ENCODE assay signal across 11 cellular contexts in the genomic region with DNA sequence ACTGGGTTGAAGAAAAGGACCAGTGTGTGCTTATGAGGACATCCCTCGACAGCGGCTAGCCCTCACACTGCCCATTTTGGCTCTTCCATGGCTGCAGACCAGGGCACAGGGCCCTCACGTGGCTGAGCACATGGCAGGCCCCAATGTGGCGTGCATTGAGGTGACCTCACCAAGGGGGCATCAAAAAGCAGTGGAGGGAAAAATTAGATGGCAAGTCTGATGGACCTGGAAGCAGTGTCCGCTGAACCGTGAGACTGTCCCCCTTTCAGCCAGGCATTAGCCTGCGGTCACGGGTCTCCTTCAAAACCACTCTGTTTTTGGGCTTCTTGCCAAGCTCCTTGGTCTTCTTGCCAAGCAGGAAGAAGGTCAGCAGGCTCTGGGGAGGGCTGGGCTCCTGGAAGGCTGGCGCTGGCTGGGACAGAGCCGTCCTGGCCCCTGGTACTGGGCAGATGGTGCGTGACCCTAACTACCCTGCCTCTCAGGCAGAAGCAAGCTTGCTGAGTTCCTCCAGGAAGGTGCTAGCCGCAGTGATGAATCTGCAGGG. TPM values are rescaled to one million over a fixed set of nuclear protein-coding genes. Genes with fewer than 3 reads are reported as not detected.
DNase-seq lines count a peak whose midpoint lies in the region; ATAC-seq and TF ChIP-seq lines count a peak whose summit lies in the region.
"Had no signal": no experiment of that assay in that cellular context is flagged by ENCODE, and none has a peak within 500 bp of the region (broad histone marks: within the 10 kb centered on the region; RNA-seq: fewer than 3 reads in every experiment).

No MANE protein-coding gene starts in this region.

- no peaks in the 10 kb centered on the region for H3K9me3 ChIP-seq in fibroblast of lung (ENCODE audit: control insufficient read depth, insufficient read depth, low read depth, low read length)
- no peaks in the 10 kb centered on the region for H3K9me3 ChIP-seq in neural progenitor cell (ENCODE audit: low read depth)
- no peaks in the 10 kb centered on the region for H3K9me3 ChIP-seq in T-helper 17 cell (ENCODE audit: control insufficient read depth, low read length, poor library complexity, severe bottlenecking)

- ATAC-seq in GM19395 (IDR thresholded peaks at IDR 0.05; ENCODE audit: unreplicated experiment) (no peak), T-helper 17 cell (no peak)

- intact Hi-C loops in activated T-helper 2 cell treated with anti-CD3 and anti-CD28 coated beads, Interferon-gamma antibody, Interleukin-2, Interleukin-4, amounts not matched to agents 10 μg/mL and 5 μg/mL and 100 μg/mL, durations not matched to agents 14 hours and 24 hours and 36 hours (cut with micrococcal nuclease), result no loop called here

- H3K27ac Mint-ChIP-seq in neural progenitor cell, result no peak overlapping the region
- H3K27ac Mint-ChIP-seq in activated T-helper 2 cell treated with anti-CD3 and anti-CD28 coated beads, Interferon-gamma antibody, Interleukin-2, Interleukin-4, amounts not matched to agents 10 μg/mL and 5 μg/mL and 100 μg/mL, durations not matched to agents 14 hours and 24 hours and 36 hours, result no peak overlapping the region
- H3K27ac Mint-ChIP-seq in T-helper 17 cell, result no peak overlapping the region
- H3K27ac Mint-ChIP-seq: activated naive CD4-positive, alpha-beta T cell treated with anti-CD3 and anti-CD28 coated beads, Interleukin-2, amount 50 U/mL, for 24 hours; CD4-positive, alpha-beta T cell had no signal

- H3K4me1 ChIP-seq in fibroblast of lung (ENCODE audit: control insufficient read depth, extremely low read depth, insufficient read depth, low read length), result no peaks in the 10 kb centered on the region
- peaks cover 18% of the 10 kb centered on the region for H3K4me1 ChIP-seq in neural progenitor cell

- H3K4me3 ChIP-seq in fibroblast of lung (replicated peaks in 1 of 4; ENCODE audit: control extremely low read depth in 1 of 4, insufficient read depth in 1 of 4, low read depth in 3 of 4, low read length in 4 of 4) (no peak overlapping the region), neural progenitor cell (no peak overlapping the region)

- H3K27me3 Mint-ChIP-seq in neural progenitor cell (ENCODE audit: insufficient read depth, low read depth) (peaks cover 9% of the 10 kb centered on the region), T-helper 17 cell (peaks cover 47% of the 10 kb centered on the region)
- H3K27me3 Mint-ChIP-seq in activated T-helper 2 cell treated with anti-CD3 and anti-CD28 coated beads, Interferon-gamma antibody, Interleukin-2, Interleukin-4, amounts not matched to agents 10 μg/mL and 5 μg/mL and 100 μg/mL, durations not matched to agents 14 hours and 24 hours and 36 hours (ENCODE audit: low read depth), result peaks cover 7% of the 10 kb centered on the region

- H3F3A ChIP-seq in neural progenitor cell (ENCODE audit: low read depth), result peaks cover 6% of the 10 kb centered on the region

- no peak for TF ChIP-seq CTCF in fibroblast of lung (conservative IDR thresholded peaks at IDR 0.05 in 1 of 2, IDR thresholded peaks at IDR 0.05 in 1 of 2; ENCODE audit: low read depth in 1 of 2, low read length in 2 of 2)
- TF ChIP-seq CTCF in neural progenitor cell (IDR thresholded peaks at IDR 0.05), result no peak

- peak in 13 of 14 donors; percentile 5 to 96 (median 54) for DNase-seq in C1 segment of cervical spinal cord (lab: John Stamatoyannopoulos, UW)
- peak; percentile 30 to 75 for DNase-seq in NCI-H446 (lab: John Stamatoyannopoulos, UW)
- peak; percentile 48 to 51 for DNase-seq in fibroblast of lung (ENCODE audit: low read depth in 2 of 2)
- no peak for DNase-seq in neural progenitor cell (ENCODE audit: low spot score)
- DNase-seq in NCI-H748 treated with DMSO at 0.1 percent for 48 hours (lab: John Stamatoyannopoulos, UW), result no peak
- DNase-seq in activated T-helper 2 cell treated with anti-CD3 and anti-CD28 coated beads, Interferon-gamma antibody, Interleukin-2, Interleukin-4, amounts not matched to agents 10 μg/mL and 5 μg/mL and 100 μg/mL, durations not matched to agents 14 hours and 24 hours and 36 hours (ENCODE audit: low spot score), result no peak
- DNase-seq in T-helper 17 cell, result no peak
- DNase-seq: CD4-positive, alpha-beta T cell; T-helper 9 cell had no signal

- H2AFZ ChIP-seq in fibroblast of lung (ENCODE audit: low read length) (no peak overlapping the region), neural progenitor cell (replicated peaks) (no peak overlapping the region)

- H3K4me1 Mint-ChIP-seq in neural progenitor cell, result peaks cover 12% of the 10 kb centered on the region
- H3K4me1 Mint-ChIP-seq in activated T-helper 2 cell treated with anti-CD3 and anti-CD28 coated beads, Interferon-gamma antibody, Interleukin-2, Interleukin-4, amounts not matched to agents 10 μg/mL and 5 μg/mL and 100 μg/mL, durations not matched to agents 14 hours and 24 hours and 36 hours (ENCODE audit: low read depth), result no peaks in the 10 kb centered on the region
- H3K4me1 Mint-ChIP-seq in T-helper 17 cell, result no peaks in the 10 kb centered on the region
- H3K4me1 Mint-ChIP-seq: activated naive CD4-positive, alpha-beta T cell treated with anti-CD3 and anti-CD28 coated beads, Interleukin-2, amount 50 U/mL, for 24 hours had no signal

- peaks cover 10% of the 10 kb centered on the region for H3K9me3 Mint-ChIP-seq in neural progenitor cell
- no peaks in the 10 kb centered on the region for H3K9me3 Mint-ChIP-seq in activated T-helper 2 cell treated with anti-CD3 and anti-CD28 coated beads, Interferon-gamma antibody, Interleukin-2, Interleukin-4, amounts not matched to agents 10 μg/mL and 5 μg/mL and 100 μg/mL, durations not matched to agents 14 hours and 24 hours and 36 hours
- H3K9me3 Mint-ChIP-seq: activated naive CD4-positive, alpha-beta T cell treated with anti-CD3 and anti-CD28 coated beads, Interleukin-2, amount 50 U/mL, for 24 hours had no signal

- H3K4me2 ChIP-seq in fibroblast of lung (ENCODE audit: extremely low read depth, insufficient read depth, low read length), result no peak overlapping the region
- peak overlapping the region; percentile 42 for H3K4me2 ChIP-seq in neural progenitor cell

- H4K20me1 ChIP-seq in fibroblast of lung (ENCODE audit: control insufficient read depth, extremely low read depth, insufficient read depth, low read length) (no peaks in the 10 kb centered on the region), neural progenitor cell (ENCODE audit: low read depth) (no peaks in the 10 kb centered on the region)

- H3K36me3 ChIP-seq in fibroblast of lung (ENCODE audit: control insufficient read depth, insufficient read depth, low read length), result no peaks in the 10 kb centered on the region
- H3K36me3 ChIP-seq in neural progenitor cell, result no peaks in the 10 kb centered on the region

- H3K79me2 ChIP-seq in fibroblast of lung (ENCODE audit: control insufficient read depth, insufficient read depth, low read length) (no peaks in the 10 kb centered on the region), neural progenitor cell (ENCODE audit: low read depth) (no peaks in the 10 kb centered on the region)

- H3K9ac ChIP-seq in fibroblast of lung (ENCODE audit: insufficient read depth, low read length), result no peak overlapping the region
- H3K9ac ChIP-seq in neural progenitor cell, result no peak overlapping the region

- no peak overlapping the region for H3K27ac ChIP-seq in fibroblast of lung (ENCODE audit: insufficient read depth, low read length)
- H3K27ac ChIP-seq in neural progenitor cell, result no peak overlapping the region

- H3K27me3 ChIP-seq in fibroblast of lung (ENCODE audit: control insufficient read depth, insufficient read depth, low read length) (no peaks in the 10 kb centered on the region), neural progenitor cell (no peaks in the 10 kb centered on the region)

- no peaks in the 10 kb centered on the region for H3K36me3 Mint-ChIP-seq in neural progenitor cell
- H3K36me3 Mint-ChIP-seq in activated T-helper 2 cell treated with anti-CD3 and anti-CD28 coated beads, Interferon-gamma antibody, Interleukin-2, Interleukin-4, amounts not matched to agents 10 μg/mL and 5 μg/mL and 100 μg/mL, durations not matched to agents 14 hours and 24 hours and 36 hours (ENCODE audit: low read depth), result no peaks in the 10 kb centered on the region
- H3K36me3 Mint-ChIP-seq in T-helper 17 cell (ENCODE audit: low read depth), result no peaks in the 10 kb centered on the region
- H3K36me3 Mint-ChIP-seq: activated naive CD4-positive, alpha-beta T cell treated with anti-CD3 and anti-CD28 coated beads, Interleukin-2, amount 50 U/mL, for 24 hours had no signal

- H3K4me3 Mint-ChIP-seq in neural progenitor cell (no peak overlapping the region), T-helper 17 cell (no peak overlapping the region)
- H3K4me3 Mint-ChIP-seq in activated T-helper 2 cell treated with anti-CD3 and anti-CD28 coated beads, Interferon-gamma antibody, Interleukin-2, Interleukin-4, amounts not matched to agents 10 μg/mL and 5 μg/mL and 100 μg/mL, durations not matched to agents 14 hours and 24 hours and 36 hours (ENCODE audit: low read depth), result no peak overlapping the region
- H3K4me3 Mint-ChIP-seq: activated naive CD4-positive, alpha-beta T cell treated with anti-CD3 and anti-CD28 coated beads, Interleukin-2, amount 50 U/mL, for 24 hours; CD4-positive, alpha-beta T cell had no signal

RNA-seq across cellular contexts. Expression of a gene that starts 30.8 kb away (rescaled TPM):
- total RNA-seq in fibroblast of lung (under 0.01 and 0.17 TPM in 2 replicates), neural progenitor cell (ENCODE audit: low replicate concordance) (not detected in 2 replicates), T-helper 17 cell (not detected)
- 0.02 TPM in 2 replicates for polyA plus RNA-seq in fibroblast of lung
- 0.03 TPM in 1 of 2 replicates, not detected in the other for polyA plus RNA-seq in fibroblast of lung (2012)
- polyA minus RNA-seq in fibroblast of lung (ENCODE audit: low replicate concordance), result not detected in 2 replicates
- not detected in 2 replicates for total RNA-seq in activated T-helper 2 cell treated with anti-CD3 and anti-CD28 coated beads, Interferon-gamma antibody, Interleukin-2, Interleukin-4, amounts not matched to agents 10 μg/mL and 5 μg/mL and 100 μg/mL, durations not matched to agents 14 hours and 24 hours and 36 hours
- total RNA-seq: CD4-positive, alpha-beta T cell had no signal

RNA-seq across cellular contexts. Expression of a gene that starts 48.3 kb away (rescaled TPM):
- 56.2 and 60.4 TPM in 2 replicates for total RNA-seq in fibroblast of lung
- 38.9 and 42.5 TPM in 2 replicates for polyA plus RNA-seq in fibroblast of lung
- polyA plus RNA-seq in fibroblast of lung (2012), result 35.4 and 35.5 TPM in 2 replicates
- polyA minus RNA-seq in fibroblast of lung (ENCODE audit: low replicate concordance), result 13.7 and 18.4 TPM in 2 replicates
- total RNA-seq in neural progenitor cell (ENCODE audit: low replicate concordance), result 105 and 137 TPM in 2 replicates
- total RNA-seq in activated T-helper 2 cell treated with anti-CD3 and anti-CD28 coated beads, Interferon-gamma antibody, Interleukin-2, Interleukin-4, amounts not matched to agents 10 μg/mL and 5 μg/mL and 100 μg/mL, durations not matched to agents 14 hours and 24 hours and 36 hours, result 46.9 and 50.9 TPM in 2 replicates
- total RNA-seq in T-helper 17 cell, result 10 to 100 TPM; 16.4 to 20.3 TPM

Comparison
In these comparisons a context has a peak if more than half of its experiments do, and no peak if none do; other contexts are left out.
1. DNase-seq: peak in C1 segment of cervical spinal cord (13 of 14), NCI-H446 (2 of 2) and fibroblast of lung (2 of 2); none in neural progenitor cell (single experiment), NCI-H748 treated with DMSO at 0.1 percent for 48 hours (single experiment), activated T-helper 2 cell treated with anti-CD3 and anti-CD28 coated beads, Interferon-gamma antibody, Interleukin-2, Interleukin-4, amounts not matched to agents 10 μg/mL and 5 μg/mL and 100 μg/mL, durations not matched to agents 14 hours and 24 hours and 36 hours (single experiment) and T-helper 17 cell (0 of 3).